In the genomic region with DNA sequence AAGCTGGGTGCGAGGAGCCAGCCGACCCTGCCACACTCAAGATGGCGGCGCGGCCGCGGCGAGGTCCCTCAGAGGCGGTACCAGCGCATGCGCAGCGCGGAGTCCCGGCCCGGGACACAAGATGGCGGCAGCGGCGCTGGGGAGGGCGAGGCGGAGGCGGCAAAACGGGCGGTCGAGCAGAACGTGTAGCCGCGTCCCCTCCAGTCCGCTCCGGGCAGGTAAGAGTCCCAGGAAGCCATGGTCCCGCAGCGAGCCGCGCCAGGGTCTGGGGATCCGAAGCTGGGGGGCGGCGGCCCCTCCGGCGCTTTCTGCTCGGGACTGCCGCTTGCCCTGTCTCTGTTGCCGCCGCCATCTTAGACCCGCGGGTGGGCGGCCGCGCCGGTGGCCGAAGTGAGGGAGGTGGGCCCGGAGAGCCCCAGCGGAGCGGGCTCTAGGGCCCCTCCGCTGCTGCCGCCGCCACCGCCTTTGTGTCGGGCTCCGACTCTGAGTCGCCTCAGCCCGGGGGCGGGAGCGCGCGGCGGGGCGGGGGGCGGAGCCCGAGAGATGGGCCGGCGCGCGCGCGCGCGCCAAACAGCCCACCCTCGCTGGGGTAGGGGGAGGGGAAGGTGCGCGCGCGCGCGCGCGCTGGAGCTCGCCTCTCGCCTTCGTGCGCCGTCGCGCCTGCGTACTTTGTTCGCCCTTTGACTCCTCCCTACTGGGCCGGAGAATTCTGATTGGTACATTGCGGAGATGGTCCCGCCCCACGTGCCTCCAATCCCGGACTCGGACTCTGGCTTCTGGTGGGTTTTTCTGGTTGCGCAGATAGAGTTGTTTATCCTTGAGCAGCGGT, we compare ENCODE assay signal across 1 cellular context.
TF ChIP-seq lines count a peak whose summit lies in the region.

Gene PCIF1, plus strand, starts transcription at position 97 of the 829 bp plus-strand sequence. CDS start 4,317 bp downstream, outside the sequence.

TF ChIP-seq in A549, 52 proteins besides CTCF, POLR2A, EP300 and RAD21 (continued from another document):
- TF ChIP-seq, protein P1, sequence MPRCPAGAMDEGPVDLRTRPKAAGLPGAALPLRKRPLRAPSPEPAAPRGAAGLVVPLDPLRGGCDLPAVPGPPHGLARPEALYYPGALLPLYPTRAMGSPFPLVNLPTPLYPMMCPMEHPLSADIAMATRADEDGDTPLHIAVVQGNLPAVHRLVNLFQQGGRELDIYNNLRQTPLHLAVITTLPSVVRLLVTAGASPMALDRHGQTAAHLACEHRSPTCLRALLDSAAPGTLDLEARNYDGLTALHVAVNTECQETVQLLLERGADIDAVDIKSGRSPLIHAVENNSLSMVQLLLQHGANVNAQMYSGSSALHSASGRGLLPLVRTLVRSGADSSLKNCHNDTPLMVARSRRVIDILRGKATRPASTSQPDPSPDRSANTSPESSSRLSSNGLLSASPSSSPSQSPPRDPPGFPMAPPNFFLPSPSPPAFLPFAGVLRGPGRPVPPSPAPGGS (IDR thresholded peaks at IDR 0.05) = peak; percentile 89; the same call in 2 of the 3 replicates
- TF ChIP-seq RFX5 (IDR thresholded peaks at IDR 0.05) (no peak), HOXA7 (CRISPR knock-in tag; IDR thresholded peaks at IDR 0.05) (no peak), JUNB (IDR thresholded peaks at IDR 0.05) (no peak), REST (IDR thresholded peaks at IDR 0.05) (peak; percentile 20; the same call in 1 of the 2 replicates), USF2 (IDR thresholded peaks at IDR 0.05) (peak; percentile 91), KDM5A (IDR thresholded peaks at IDR 0.05) (no peak), MYC (IDR thresholded peaks at IDR 0.05; ENCODE audit: borderline replicate concordance, low read length) (peak; percentile 27; the same call in 1 of the 2 replicates), CBX8 (IDR thresholded peaks at IDR 0.05) (no peak), CEBPB (IDR thresholded peaks at IDR 0.05) (no peak), POLR2AphosphoS2 (conservative IDR thresholded peaks at IDR 0.05; ENCODE audit: low read length) (0 out of 2 replicates have a peak, but pooled peaks have one; percentile 33), PBX3 (IDR thresholded peaks at IDR 0.05) (0 out of 2 replicates have a peak, but pooled peaks have one; percentile 11), RCOR1 (IDR thresholded peaks at IDR 0.05; ENCODE audit: low read depth, low read length) (no peak), ZNF302 (CRISPR knock-in tag; IDR thresholded peaks at IDR 0.05) (no peak), SMC3 (IDR thresholded peaks at IDR 0.05) (no peak; the same call in 2 of the 3 replicates), ZC3H11A (IDR thresholded peaks at IDR 0.05) (no peak)
- TF ChIP-seq, protein P2, sequence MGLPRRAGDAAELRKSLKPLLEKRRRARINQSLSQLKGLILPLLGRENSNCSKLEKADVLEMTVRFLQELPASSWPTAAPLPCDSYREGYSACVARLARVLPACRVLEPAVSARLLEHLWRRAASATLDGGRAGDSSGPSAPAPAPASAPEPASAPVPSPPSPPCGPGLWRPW (IDR thresholded peaks at IDR 0.05) = no peak
